ENCODE assay signal across 12 cellular contexts in genomic region chr14:68526420-68527105, GRCh38.
DNase-seq lines count a peak whose midpoint lies in the region; ATAC-seq and TF ChIP-seq lines count a peak whose summit lies in the region.
"Had no signal": no experiment of that assay in that cellular context is flagged by ENCODE, and none has a peak within 500 bp of the region (broad histone marks: within the 10 kb centered on the region; RNA-seq: fewer than 3 reads in every experiment).

No MANE protein-coding gene starts in this region.

- ATAC-seq in WTC11 (no peak), Right ventricle myocardium superior (ENCODE audit: poor library complexity) (peak; percentile 58), GM18868 (IDR thresholded peaks at IDR 0.05; ENCODE audit: unreplicated experiment) (no peak), natural killer cell (no peak), HG02970 (IDR thresholded peaks at IDR 0.05; ENCODE audit: low FRiP score, unreplicated experiment) (no peak)

- H3K4me1 ChIP-seq in urinary bladder (ENCODE audit: insufficient read depth) = no peaks in the 10 kb centered on the region

- peak overlapping the region; percentile 69 for H3K27ac ChIP-seq in urinary bladder (ENCODE audit: low read depth)

- H3K36me3 Mint-ChIP-seq in WTC11 (peaks cover 28% of the 10 kb centered on the region), nephron (ENCODE audit: low read depth) (peaks cover 34% of the 10 kb centered on the region), natural killer cell (peaks cover 15% of the 10 kb centered on the region)

- POLR2A ChIA-PET in WTC11 (lab: Charles Lee) = no interaction called here

- H3K27me3 Mint-ChIP-seq in WTC11 (ENCODE audit: low read depth) (no peaks in the 10 kb centered on the region), nephron (ENCODE audit: low read depth) (no peaks in the 10 kb centered on the region), natural killer cell (ENCODE audit: low read depth in 2 of 2) (no peaks in the 10 kb centered on the region)

- no peaks in the 10 kb centered on the region for H3K36me3 ChIP-seq in urinary bladder (ENCODE audit: insufficient read depth)

- no peak for DNase-seq in WTC11 (ENCODE audit: low spot score)
- DNase-seq in Right ventricle myocardium superior = peak; percentile 67
- no peak for DNase-seq in natural killer cell
- DNase-seq: activated T-cell treated with anti-CD3 and anti-CD28 coated beads for 4 hours; cerebellar nuclear complex; DMS53; GOT3; NK-92 treated with Interleukin-12 subunit alpha and Interleukin-12 subunit beta, amount 100 ng/mL, for 24 hours had no signal

- peaks cover 25% of the 10 kb centered on the region for H3K4me1 Mint-ChIP-seq in WTC11
- peaks cover 54% of the 10 kb centered on the region for H3K4me1 Mint-ChIP-seq in nephron
- H3K4me1 Mint-ChIP-seq in natural killer cell = no peaks in the 10 kb centered on the region

- H3K4me3 ChIP-seq in urinary bladder (ENCODE audit: low read depth, low read length) = no peak overlapping the region

- H3K4me3 Mint-ChIP-seq in WTC11 (no peak overlapping the region), nephron (no peak overlapping the region), natural killer cell (no peak overlapping the region)

- peaks cover 36% of the 10 kb centered on the region for H3K9me3 Mint-ChIP-seq in WTC11
- H3K9me3 Mint-ChIP-seq in nephron = peaks cover 43% of the 10 kb centered on the region
- H3K9me3 Mint-ChIP-seq in natural killer cell = peaks cover 3 to 8% of the 10 kb centered on the region in 2 donors

- intact Hi-C loops in Right ventricle myocardium superior (cut with DNase I) = no loop called here
- intact Hi-C loops in natural killer cell (cut with micrococcal nuclease) = no loop called here

- WGBS in urinary bladder = 91% methylated on average over 14 of the region's 14 CpGs

- no peak for TF ChIP-seq CTCF in WTC11 (IDR thresholded peaks at IDR 0.05)
- no peak for TF ChIP-seq CTCF in nephron (IDR thresholded peaks at IDR 0.05; ENCODE audit: unreplicated experiment in 3 of 3)
- TF ChIP-seq CTCF in natural killer cell (IDR thresholded peaks at IDR 0.05) = no peak

- H3K27ac Mint-ChIP-seq in WTC11 = peak overlapping the region; percentile 52; the same call in 1 of the 2 replicates
- H3K27ac Mint-ChIP-seq in nephron = peak overlapping the region; percentile 46 to 95 (median 59)
- H3K27ac Mint-ChIP-seq in natural killer cell = no peak overlapping the region

- CTCF ChIA-PET in WTC11 (lab: Charles Lee) = interaction anchor here (1.3 kb wide), 1 partner anchor 13 kb away, joined by 3 read pairs; no protein-coding TSS in a partner anchor

TF ChIP-seq in WTC11, 78 proteins besides CTCF, POLR2A, EP300 and RAD21:
- TF ChIP-seq CREM (CRISPR knock-in tag; IDR thresholded peaks at IDR 0.05) = no peak
- no peak for TF ChIP-seq IRF2 (CRISPR knock-in tag; IDR thresholded peaks at IDR 0.05; ENCODE audit: borderline replicate concordance, low read depth)
- no peak for TF ChIP-seq TEAD1 (CRISPR knock-in tag; IDR thresholded peaks at IDR 0.05)
- TF ChIP-seq NFE2L1 (CRISPR knock-in tag; IDR thresholded peaks at IDR 0.05) = no peak
- TF ChIP-seq KAT7 (CRISPR knock-in tag; IDR thresholded peaks at IDR 0.05; ENCODE audit: borderline replicate concordance) = no peak
- no peak for TF ChIP-seq ZNF423 (CRISPR knock-in tag; IDR thresholded peaks at IDR 0.05)
- no peak for TF ChIP-seq ZNF416 (CRISPR knock-in tag; IDR thresholded peaks at IDR 0.05)
- TF ChIP-seq PRDM15 (CRISPR knock-in tag; IDR thresholded peaks at IDR 0.05) = no peak
- no peak for TF ChIP-seq CDX4 (CRISPR knock-in tag; IDR thresholded peaks at IDR 0.05; ENCODE audit: borderline replicate concordance)
- no peak for TF ChIP-seq AFF4 (CRISPR knock-in tag; IDR thresholded peaks at IDR 0.05; ENCODE audit: borderline replicate concordance)
- no peak for TF ChIP-seq ZNF232 (CRISPR knock-in tag; IDR thresholded peaks at IDR 0.05)
- no peak for TF ChIP-seq HMGA2 (CRISPR knock-in tag; IDR thresholded peaks at IDR 0.05)

Comparison
In these comparisons a context has a peak if more than half of its experiments do, and no peak if none do; other contexts are left out.
1. H3K27ac Mint-ChIP-seq: peak in WTC11 (single experiment) and nephron (3 of 3); none in natural killer cell (0 of 2).